In genomic region chr10:110495731-110496552, GRCh38 we compare ENCODE assay signal across 8 cellular contexts. TPM values are rescaled to one million over a fixed set of nuclear protein-coding genes. Genes with fewer than 3 reads are reported as not detected.
A peak's percentile ranks its signal among the peaks of the same experiment; 100 is the strongest.
DNase-seq lines count a peak whose midpoint lies in the region; ATAC-seq and TF ChIP-seq lines count a peak whose summit lies in the region.

No MANE protein-coding gene starts in this region.

- H3K4me3 ChIP-seq in KMS-11 (IDR thresholded peaks at IDR 0.05; ENCODE audit: insufficient read depth, low read depth, low read length): no peak overlapping the region
- H3K4me3 ChIP-seq in naive thymus-derived CD4-positive, alpha-beta T cell (ENCODE audit: low read length): peak overlapping the region; percentile 77
- no peak overlapping the region for H3K4me3 ChIP-seq in thyroid gland (replicated peaks in 1 of 3)

- H3K4me2 ChIP-seq in KMS-11: peak overlapping the region; percentile 92; the same call in 1 of the 2 replicates

- H2AFZ ChIP-seq in KMS-11 (ENCODE audit: low read depth): no peak overlapping the region

- WGBS in thyroid gland, 2 donors: 58 to 68% methylated on average over 23 to 25 of the region's 25 CpGs

- no peak for TF ChIP-seq POLR2A in thyroid gland (IDR thresholded peaks at IDR 0.05)

- H3K27ac ChIP-seq in KMS-11 (no peak overlapping the region), thyroid gland (peak overlapping the region in 2 of 3 donors; percentile 84)
- no peak overlapping the region for H3K27ac ChIP-seq in naive thymus-derived CD4-positive, alpha-beta T cell (ENCODE audit: low read depth, low read length)

- H3K4me1 Mint-ChIP-seq in activated CD8-positive, alpha-beta T cell treated with anti-CD3 and anti-CD28 coated beads for 36 hours (ENCODE audit: low read depth): peaks cover 23% of the 10 kb centered on the region
- H3K4me1 Mint-ChIP-seq in endothelial cell (ENCODE audit: unreplicated experiment): peaks cover 45% of the 10 kb centered on the region
- peaks cover 35 to 46% (median 40%) of the 10 kb centered on the region in 7 donors for H3K4me1 Mint-ChIP-seq in naive thymus-derived CD4-positive, alpha-beta T cell

- H3K9ac ChIP-seq in KMS-11: no peak overlapping the region

- H3K79me2 ChIP-seq in KMS-11 (ENCODE audit: insufficient read depth, low read depth): peaks cover 47% of the 10 kb centered on the region

- peaks cover 2% of the 10 kb centered on the region for H3K27me3 Mint-ChIP-seq in activated CD8-positive, alpha-beta T cell treated with anti-CD3 and anti-CD28 coated beads for 36 hours
- peaks cover 23% of the 10 kb centered on the region for H3K27me3 Mint-ChIP-seq in endothelial cell (ENCODE audit: unreplicated experiment)
- H3K27me3 Mint-ChIP-seq in naive thymus-derived CD4-positive, alpha-beta T cell: peaks cover 0 to 3% (median 0%) of the 10 kb centered on the region in 5 donors

- POLR2A ChIA-PET in activated CD8-positive, alpha-beta T cell treated with anti-CD3 and anti-CD28 coated beads for 36 hours (lab: Charles Lee): interaction anchor here (0.7 to 6.0 kb wide), 9 partner anchors 11 to 182 kb away, joined by 3 to 47 read pairs (median 4); no protein-coding TSS in a partner anchor
- POLR2A ChIA-PET in naive thymus-derived CD4-positive, alpha-beta T cell (lab: Charles Lee): interaction anchor here (1.4 to 4.1 kb wide), 3 partner anchors 13 to 191 kb away, joined by 4 to 21 read pairs (median 5); partner anchors contain the start of gene SMNDC1

- CTCF ChIA-PET in activated CD8-positive, alpha-beta T cell treated with anti-CD3 and anti-CD28 coated beads for 36 hours (lab: Charles Lee): interaction anchor here (1.2 to 3.7 kb wide), 3 partner anchors 17 to 189 kb away, joined by 3 to 24 read pairs (median 5); no protein-coding TSS in a partner anchor
- CTCF ChIA-PET in naive thymus-derived CD4-positive, alpha-beta T cell (lab: Charles Lee): interaction anchor here (0.6 to 1.3 kb wide), 2 partner anchors 142 to 190 kb away, joined by 3 to 6 read pairs; no protein-coding TSS in a partner anchor

- peak overlapping the region; percentile 92 for H3K4me3 Mint-ChIP-seq in activated CD8-positive, alpha-beta T cell treated with anti-CD3 and anti-CD28 coated beads for 36 hours
- peak overlapping the region; percentile 97 for H3K4me3 Mint-ChIP-seq in endothelial cell (ENCODE audit: unreplicated experiment)
- peak overlapping the region; percentile 89 to 95 (median 92) for H3K4me3 Mint-ChIP-seq in naive thymus-derived CD4-positive, alpha-beta T cell

- peaks cover 5% of the 10 kb centered on the region; the same call in 1 of the 2 replicates for H4K20me1 ChIP-seq in KMS-11 (ENCODE audit: insufficient read depth)

- no peaks in the 10 kb centered on the region for H3K9me3 Mint-ChIP-seq in activated CD8-positive, alpha-beta T cell treated with anti-CD3 and anti-CD28 coated beads for 36 hours
- no peaks in the 10 kb centered on the region for H3K9me3 Mint-ChIP-seq in endothelial cell (ENCODE audit: unreplicated experiment)
- H3K9me3 Mint-ChIP-seq in naive thymus-derived CD4-positive, alpha-beta T cell: no peaks in the 10 kb centered on the region

- H3K36me3 ChIP-seq in KMS-11 (ENCODE audit: insufficient read depth) (no peaks in the 10 kb centered on the region), thyroid gland (no peaks in the 10 kb centered on the region)
- no peaks in the 10 kb centered on the region for H3K36me3 ChIP-seq in naive thymus-derived CD4-positive, alpha-beta T cell (ENCODE audit: control insufficient read depth in 2 of 3, insufficient read depth in 3 of 3, low read length in 3 of 3)

- H3K4me1 ChIP-seq in KMS-11 (ENCODE audit: low read depth, poor library complexity, severe bottlenecking): peaks cover 25% of the 10 kb centered on the region
- peaks cover 26 to 27% of the 10 kb centered on the region in 2 donors for H3K4me1 ChIP-seq in naive thymus-derived CD4-positive, alpha-beta T cell (ENCODE audit: control insufficient read depth in 2 of 2, insufficient read depth in 2 of 2, low read length in 2 of 2)
- peaks cover 15 to 24% of the 10 kb centered on the region in 2 donors for H3K4me1 ChIP-seq in thyroid gland

- H3K9me3 ChIP-seq in naive thymus-derived CD4-positive, alpha-beta T cell (ENCODE audit: control insufficient read depth in 2 of 3, low read length in 3 of 3): no peaks in the 10 kb centered on the region
- H3K9me3 ChIP-seq in thyroid gland: no peaks in the 10 kb centered on the region

- ATAC-seq in activated CD8-positive, alpha-beta T cell treated with anti-CD3 and anti-CD28 coated beads for 36 hours: peak; percentile 19
- no peak for ATAC-seq in naive thymus-derived CD4-positive, alpha-beta T cell
- no peak for ATAC-seq in GM21515 (IDR thresholded peaks at IDR 0.05; ENCODE audit: unreplicated experiment)

- H3K36me3 Mint-ChIP-seq in activated CD8-positive, alpha-beta T cell treated with anti-CD3 and anti-CD28 coated beads for 36 hours (ENCODE audit: low read depth): peaks cover 34% of the 10 kb centered on the region
- H3K36me3 Mint-ChIP-seq in endothelial cell (ENCODE audit: low read depth, unreplicated experiment): peaks cover 14% of the 10 kb centered on the region
- H3K36me3 Mint-ChIP-seq in naive thymus-derived CD4-positive, alpha-beta T cell: peaks cover 0 to 11% (median 0%) of the 10 kb centered on the region in 5 donors

- peak overlapping the region; percentile 93 for H3K27ac Mint-ChIP-seq in activated CD8-positive, alpha-beta T cell treated with anti-CD3 and anti-CD28 coated beads for 36 hours
- peak overlapping the region; percentile 69 for H3K27ac Mint-ChIP-seq in endothelial cell (ENCODE audit: unreplicated experiment)
- H3K27ac Mint-ChIP-seq in naive thymus-derived CD4-positive, alpha-beta T cell: peak overlapping the region; percentile 83 to 94 (median 90)

- intact Hi-C loops in activated CD8-positive, alpha-beta T cell treated with anti-CD3 and anti-CD28 coated beads for 36 hours (cut with micrococcal nuclease): loop anchor here (2.0 kb wide), 1 partner anchor 41 kb away; no protein-coding TSS in a partner anchor
- intact Hi-C loops in naive thymus-derived CD4-positive, alpha-beta T cell (cut with micrococcal nuclease): loop anchor here (2.0 to 10.0 kb wide), 8 partner anchors 41 to 1951 kb away; partner anchors contain the start of genes VTI1A (in 2 of the 2), ZDHHC6 (in 2 of the 2), ACSL5 (in 1 of the 2) and ADD3 (in 1 of the 2)
- intact Hi-C loops in thyroid gland (cut with DNase I): loop anchor here (5.0 kb wide), 1 partner anchor 139 kb away; no protein-coding TSS in a partner anchor

- H3K27me3 ChIP-seq in KMS-11 (ENCODE audit: insufficient read depth, low read depth): no peaks in the 10 kb centered on the region
- no peaks in the 10 kb centered on the region for H3K27me3 ChIP-seq in naive thymus-derived CD4-positive, alpha-beta T cell (ENCODE audit: control insufficient read depth in 2 of 2, insufficient read depth in 2 of 2, low read length in 2 of 2)
- no peaks in the 10 kb centered on the region for H3K27me3 ChIP-seq in thyroid gland

- DNase-seq in AG08396 (ENCODE audit: low spot score) (peak; percentile 36), endothelial cell (ENCODE audit: low spot score) (peak; percentile 28), thyroid gland (peak; percentile 13 to 14), NK-92 (lab: John Stamatoyannopoulos, UW; ENCODE audit: unreplicated experiment) (no peak)
- peak; percentile 84 for DNase-seq in activated CD8-positive, alpha-beta T cell treated with anti-CD3 and anti-CD28 coated beads for 36 hours
- peak in 7 of 9 donors; percentile 26 to 62 (median 35) for DNase-seq in naive thymus-derived CD4-positive, alpha-beta T cell

- no peak for TF ChIP-seq CTCF in KMS-11 (conservative IDR thresholded peaks at IDR 0.05; ENCODE audit: low read depth, low read length)
- no peak for TF ChIP-seq CTCF in activated CD8-positive, alpha-beta T cell treated with anti-CD3 and anti-CD28 coated beads for 36 hours (IDR thresholded peaks at IDR 0.05)
- TF ChIP-seq CTCF in endothelial cell (IDR thresholded peaks at IDR 0.05; ENCODE audit: unreplicated experiment): no peak
- TF ChIP-seq CTCF in thyroid gland (IDR thresholded peaks at IDR 0.05): no peak

RNA-seq across cellular contexts. Expression of gene DUSP5, which starts 1.8 kb away (rescaled TPM):
- 10 to 100 TPM; 49.4 to 50.8 TPM for total RNA-seq in activated CD8-positive, alpha-beta T cell treated with anti-CD3 and anti-CD28 coated beads for 36 hours
- total RNA-seq in endothelial cell (ENCODE audit: unreplicated experiment) (46.0 TPM), thyroid gland (10 to 100 TPM in 1 of 4 donors, 1 to 10 TPM in 3; 2.1 to 14.2 (median 7.1) TPM)
- total RNA-seq in naive thymus-derived CD4-positive, alpha-beta T cell: 10 to 100 TPM in 3 of 5 experiments, under 1 TPM in 2; 0.38 to 57.2 (median 35.7) TPM
- under 1 TPM; 0.17 to 0.23 TPM for polyA plus RNA-seq in naive thymus-derived CD4-positive, alpha-beta T cell

Comparison
In these comparisons a context has a peak if more than half of its experiments do, and no peak if none do; other contexts are left out.
1. H3K27ac ChIP-seq: peak in thyroid gland (2 of 3); none in KMS-11 (single experiment) and naive thymus-derived CD4-positive, alpha-beta T cell (single experiment).
2. Peak in every context shown above with its lines, with median percentiles within 50 percentile points of each other: H3K27ac Mint-ChIP-seq and H3K4me3 Mint-ChIP-seq.